In the genomic region with DNA sequence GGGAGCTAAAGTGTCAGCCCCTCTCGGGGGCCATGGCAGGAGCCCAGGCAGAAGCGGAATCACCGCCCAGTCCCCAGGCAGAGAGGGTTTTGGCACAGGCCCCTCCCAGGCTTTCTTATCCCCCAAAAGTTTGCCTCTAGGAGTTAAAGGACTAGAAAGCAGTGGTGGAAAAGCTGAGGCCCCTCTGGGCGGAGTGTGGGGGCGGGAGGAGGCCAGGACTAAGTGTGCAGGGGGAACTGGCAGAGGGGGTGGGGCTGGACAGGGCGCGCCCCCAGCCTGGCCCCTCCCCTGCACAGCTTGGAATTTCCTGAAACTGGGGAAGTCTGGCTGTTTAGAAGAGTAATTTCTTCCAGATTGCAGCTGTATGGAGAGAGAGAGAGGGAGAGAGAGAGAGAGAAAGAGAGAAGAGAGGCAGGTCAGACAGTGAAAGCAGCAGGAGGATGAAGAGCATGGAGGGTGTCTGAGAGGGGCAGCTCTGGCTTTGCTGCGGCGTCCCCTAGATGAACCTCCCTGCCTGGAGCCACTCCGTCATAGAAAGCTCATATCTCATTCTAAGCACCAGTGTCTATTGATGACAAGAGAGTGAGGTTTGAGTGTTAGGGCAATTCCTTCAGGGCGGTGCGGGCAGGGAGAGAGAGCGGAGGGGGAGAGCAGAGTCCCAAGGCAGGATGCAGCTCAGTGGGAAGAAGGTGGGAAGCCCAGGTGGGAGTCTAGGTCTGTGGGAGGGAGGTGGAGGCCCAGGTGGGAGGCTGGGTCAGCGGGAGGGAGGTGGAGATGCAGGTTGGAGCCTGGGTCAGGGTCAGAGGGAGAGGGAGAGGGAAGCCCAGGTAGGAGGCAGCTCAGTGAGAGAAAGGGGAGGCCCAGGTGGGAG, we compare ENCODE assay signal across 8 cellular contexts. TPM values are rescaled to one million over a fixed set of nuclear protein-coding genes. Genes with fewer than 3 reads are reported as not detected.
DNase-seq lines count a peak whose midpoint lies in the region; ATAC-seq, FAIRE-seq and TF ChIP-seq lines count a peak whose summit lies in the region.

A gene with protein sequence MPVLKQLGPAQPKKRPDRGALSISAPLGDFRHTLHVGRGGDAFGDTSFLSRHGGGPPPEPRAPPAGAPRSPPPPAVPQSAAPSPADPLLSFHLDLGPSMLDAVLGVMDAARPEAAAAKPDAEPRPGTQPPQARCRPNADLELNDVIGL (minus strand): TSS at position 226 of the 871 bp plus-strand sequence. CDS start 7,749 bp downstream, outside the sequence.

- DNase-seq in activated T-cell treated with anti-CD3 and anti-CD28 coated beads, Interleukin-2, amount 50 U/mL, for 4 hours, result no peak
- DNase-seq in activated T-cell treated with anti-CD3 and anti-CD28 coated beads for 4 hours (no peak), coronary artery (ENCODE audit: low spot score) (no peak), HepG2 (ENCODE audit: low spot score) (no peak), suprapubic skin (ENCODE audit: low spot score in 2 of 2) (peak; percentile 83 to 86)

- TF ChIP-seq CTCF in coronary artery (IDR thresholded peaks at IDR 0.05), result no peak
- no peak for TF ChIP-seq CTCF in HepG2 (CRISPR knock-in tag; IDR thresholded peaks at IDR 0.05)
- no peak for TF ChIP-seq CTCF in suprapubic skin (IDR thresholded peaks at IDR 0.05)

- H2AFZ ChIP-seq in HepG2 (ENCODE audit: low read length), result no peak within 1 kb of the TSS

- H3K27me3 ChIP-seq in HepG2 (ENCODE audit: control insufficient read depth in 1 of 2, insufficient read depth in 2 of 2, low read length in 2 of 2), result no peaks in the 10 kb centered on the region; a peak in 1 of 5 replicates
- H3K27me3 ChIP-seq in suprapubic skin, result no peaks in the 10 kb centered on the region

- H3K4me1 ChIP-seq in HepG2 (ENCODE audit: insufficient read depth, low read length), result peaks cover 39% of the 10 kb centered on the region
- H3K4me1 ChIP-seq in suprapubic skin, result peaks cover 38% of the 10 kb centered on the region

- H3K4me3 ChIP-seq in coronary artery, result peak within 1 kb of the TSS; percentile 71
- peak within 1 kb of the TSS; percentile 12 to 51 (median 40); a peak in 2 of 6 replicates for H3K4me3 ChIP-seq in HepG2 (replicated peaks in 1 of 3; ENCODE audit: insufficient read depth in 1 of 3, low read depth in 2 of 3, low read length in 3 of 3)
- H3K4me3 ChIP-seq in suprapubic skin, result peak within 1 kb of the TSS; percentile 38

- H3K4me1 Mint-ChIP-seq in activated T-cell treated with anti-CD3 and anti-CD28 coated beads, Interleukin-2, amount 50 U/mL, for 4 hours (ENCODE audit: low read depth), result peaks cover 11% of the 10 kb centered on the region

- no peak within 1 kb of the TSS for H3K9ac ChIP-seq in HepG2 (ENCODE audit: insufficient read depth, low read depth, low read length)

- no peaks in the 10 kb centered on the region for H4K20me1 ChIP-seq in HepG2 (ENCODE audit: insufficient read depth, low read length)

- no peak for TF ChIP-seq RAD21 in HepG2 (CRISPR knock-in tag; IDR thresholded peaks at IDR 0.05)

- H3K9me3 ChIP-seq in HepG2 (ENCODE audit: low read length), result no peaks in the 10 kb centered on the region
- H3K9me3 ChIP-seq in suprapubic skin, result no peaks in the 10 kb centered on the region

- BruUV-seq in HepG2 (replicated peaks; lab: Mats Ljungman, UMichigan), result no TSS peak

- peak; percentile 25 to 44 for ATAC-seq in activated T-cell treated with anti-CD3 and anti-CD28 coated beads, Interleukin-2, amount 50 U/mL, for 4 hours
- ATAC-seq in HepG2, result peak; percentile 53
- no peak for ATAC-seq in GM21390 (IDR thresholded peaks at IDR 0.05; ENCODE audit: unreplicated experiment)
- ATAC-seq in GM19395 (IDR thresholded peaks at IDR 0.05; ENCODE audit: unreplicated experiment), result no peak
- no peak for ATAC-seq in GM21423 (IDR thresholded peaks at IDR 0.05; ENCODE audit: unreplicated experiment)

- POLR2A ChIA-PET in HepG2 (lab: Yijun Ruan, JAX), result interaction anchor here (0.7 to 1.3 kb wide), 3 partner anchors 10 to 53 kb away, joined by 3 to 10 read pairs (median 3); a partner anchor contains a TSS

- TF ChIP-seq EP300 in HepG2 (IDR thresholded peaks at IDR 0.05; ENCODE audit: low read depth in 2 of 2, low read length in 2 of 2) (no peak), HepG2 (CRISPR knock-in tag; IDR thresholded peaks at IDR 0.05; ENCODE audit: borderline replicate concordance) (no peak), suprapubic skin (IDR thresholded peaks at IDR 0.05) (no peak)

- FAIRE-seq in HepG2 (lab: Jason Lieb, UNC), result no peak

- H3K4me3 Mint-ChIP-seq in activated T-cell treated with anti-CD3 and anti-CD28 coated beads, Interleukin-2, amount 50 U/mL, for 4 hours, result no peak within 1 kb of the TSS

- no peaks in the 10 kb centered on the region for H3K79me2 ChIP-seq in HepG2 (ENCODE audit: insufficient read depth, low read length)

- WGBS in HepG2 (ENCODE audit: low lambda C conversion rate), result 9% methylated on average over 14 of the region's 14 CpGs
- WGBS in suprapubic skin, result 8% methylated on average over 14 of the region's 14 CpGs

- no peak for TF ChIP-seq POLR2A in HepG2 (IDR thresholded peaks at IDR 0.05; ENCODE audit: insufficient read depth in 1 of 2, low read depth in 2 of 2, low read length in 2 of 2)
- TF ChIP-seq POLR2A in suprapubic skin (IDR thresholded peaks at IDR 0.05), result no peak

- H3K4me2 ChIP-seq in HepG2 (ENCODE audit: low read depth, low read length), result peak within 1 kb of the TSS; percentile 64

- intact Hi-C loops in HepG2 (cut with micrococcal nuclease; ENCODE audit: unreplicated experiment), result no loop called here

- H3K27me3 Mint-ChIP-seq in activated T-cell treated with anti-CD3 and anti-CD28 coated beads, Interleukin-2, amount 50 U/mL, for 4 hours (ENCODE audit: low read depth), result peaks cover 49% of the 10 kb centered on the region

- H3K27ac ChIP-seq in coronary artery (peak within 1 kb of the TSS; percentile 42 to 84), HepG2 (ENCODE audit: extremely low read length, insufficient read depth, low read length) (no peak within 1 kb of the TSS), suprapubic skin (peak within 1 kb of the TSS; percentile 60)

- CTCF ChIA-PET in HepG2 (lab: Yijun Ruan, JAX; ENCODE audit: low intra/inter-chr PET ratio, low total read pairs), result no interaction called here

- H3K36me3 Mint-ChIP-seq in activated T-cell treated with anti-CD3 and anti-CD28 coated beads, Interleukin-2, amount 50 U/mL, for 4 hours (ENCODE audit: insufficient read depth), result no peaks in the 10 kb centered on the region

- no peaks in the 10 kb centered on the region for H3K36me3 ChIP-seq in HepG2 (replicated peaks in 1 of 2; ENCODE audit: control insufficient read depth in 1 of 2, insufficient read depth in 2 of 2, low read length in 2 of 2)
- H3K36me3 ChIP-seq in suprapubic skin, result no peaks in the 10 kb centered on the region

- no peaks in the 10 kb centered on the region for H3K9me3 Mint-ChIP-seq in activated T-cell treated with anti-CD3 and anti-CD28 coated beads, Interleukin-2, amount 50 U/mL, for 4 hours

- in situ Hi-C loops in HepG2 (cut with HindIII; ENCODE audit: extremely low pct_ligation_motif_present, low pct_unique_long_range_greater_than_20kb), result loop anchor here (10.0 kb wide), 1 partner anchor 201 kb away; no protein-coding TSS in a partner anchor

TF ChIP-seq in HepG2, 621 proteins besides CTCF, POLR2A, EP300 and RAD21 (continues in another document):
- TF ChIP-seq RARG (CRISPR knock-in tag; IDR thresholded peaks at IDR 0.05; ENCODE audit: low read depth) (no peak), ZNF337 (CRISPR knock-in tag; IDR thresholded peaks at IDR 0.05; ENCODE audit: borderline replicate concordance, low read depth) (no peak), ZNF792 (CRISPR knock-in tag; IDR thresholded peaks at IDR 0.05) (no peak), MIER2 (CRISPR knock-in tag; IDR thresholded peaks at IDR 0.05) (no peak), MYNN (CRISPR knock-in tag; IDR thresholded peaks at IDR 0.05; ENCODE audit: low read depth) (no peak)
- TF ChIP-seq, protein P1, sequence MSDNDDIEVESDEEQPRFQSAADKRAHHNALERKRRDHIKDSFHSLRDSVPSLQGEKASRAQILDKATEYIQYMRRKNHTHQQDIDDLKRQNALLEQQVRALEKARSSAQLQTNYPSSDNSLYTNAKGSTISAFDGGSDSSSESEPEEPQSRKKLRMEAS (IDR thresholded peaks at IDR 0.05), result no peak
- TF ChIP-seq, protein P2, sequence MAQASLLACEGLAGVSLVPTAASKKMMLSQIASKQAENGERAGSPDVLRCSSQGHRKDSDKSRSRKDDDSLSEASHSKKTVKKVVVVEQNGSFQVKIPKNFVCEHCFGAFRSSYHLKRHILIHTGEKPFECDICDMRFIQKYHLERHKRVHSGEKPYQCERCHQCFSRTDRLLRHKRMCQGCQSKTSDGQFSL (CRISPR knock-in tag; IDR thresholded peaks at IDR 0.05), result no peak

RNA-seq across cellular contexts. Expression of the gene that starts here (rescaled TPM):
- under 1 TPM in 1 of 3 donors, not detected in 2; 0.30 TPM for total RNA-seq in activated T-cell treated with anti-CD3 and anti-CD28 coated beads, Interleukin-2, amount 50 U/mL, for 4 hours
- total RNA-seq in HepG2 (2016; rRNA removed; fragmentation: Illumina TruSeq; extraction: Trizol) (0.83 and 1.6 TPM in 2 replicates), suprapubic skin (1 to 10 TPM; 4.2 to 9.4 (median 5.5) TPM)
- 1.4 and 3.2 TPM in 2 replicates for total RNA-seq in HepG2 (2016; cell fraction: cytosol; rRNA removed; fragmentation: Illumina TruSeq; extraction: Trizol; ENCODE audit: low read depth)
- total RNA-seq in HepG2 (2016; cell fraction: insoluble cytoplasmic fraction; rRNA removed; fragmentation: Illumina TruSeq; extraction: Trizol), result 1.00 and 1.6 TPM in 2 replicates
- total RNA-seq in HepG2 (2016; cell fraction: membrane; rRNA removed; fragmentation: Illumina TruSeq; extraction: Trizol), result 1.4 and 1.9 TPM in 2 replicates
- not detected in 2 replicates for total RNA-seq in HepG2 (2016; cell fraction: nucleus; rRNA removed; fragmentation: Illumina TruSeq; extraction: Trizol)
- 0.34 and 0.41 TPM in 2 replicates for polyA plus RNA-seq in HepG2 (2011; rRNA removed)
- polyA plus RNA-seq in HepG2 (2011; cell fraction: cytosol; rRNA removed), result 0.37 and 0.90 TPM in 2 replicates
- 0.35 and 0.56 TPM in 2 replicates for polyA plus RNA-seq in HepG2 (2011; cell fraction: nucleus; rRNA removed)
- 0.92 and 0.97 TPM in 2 replicates for polyA plus RNA-seq in HepG2 (2012)
- 2.2 and 4.1 TPM in 2 replicates for polyA plus RNA-seq in HepG2 (2016; cell fraction: cytosol; fragmentation: Illumina TruSeq; extraction: Trizol; ENCODE audit: low read depth)
- 2.3 and 3.1 TPM in 2 replicates for polyA plus RNA-seq in HepG2 (2016; cell fraction: insoluble cytoplasmic fraction; fragmentation: Illumina TruSeq; extraction: Trizol; ENCODE audit: low read depth)
- 4.7 and 5.9 TPM in 2 replicates for polyA plus RNA-seq in HepG2 (2016; cell fraction: membrane; fragmentation: Illumina TruSeq; extraction: Trizol; ENCODE audit: low read depth)
- 1.2 and 2.4 TPM in 2 replicates for polyA plus RNA-seq in HepG2 (2016; cell fraction: nucleus; fragmentation: Illumina TruSeq; extraction: Trizol; ENCODE audit: insufficient read depth, low read depth)
- 0.54 TPM in 1 of 2 replicates, not detected in the other for polyA minus RNA-seq in HepG2 (2011; rRNA and poly(A)+ RNA removed; ENCODE audit: low replicate concordance)
- 0.79 TPM in 1 of 2 replicates, not detected in the other for polyA minus RNA-seq in HepG2 (2011; cell fraction: cytosol; rRNA and poly(A)+ RNA removed)
- polyA minus RNA-seq in HepG2 (2011; cell fraction: nucleus; rRNA and poly(A)+ RNA removed), result not detected in 2 replicates

Comparison
In these comparisons a context has a peak if more than half of its experiments do, and no peak if none do; other contexts are left out.
1. Peak in ATAC-seq in activated T-cell treated with anti-CD3 and anti-CD28 coated beads, Interleukin-2, amount 50 U/mL, for 4 hours; RNA of the gene not detected or under 1 TPM.
2. DNase-seq: peak in suprapubic skin (2 of 2); none in activated T-cell treated with anti-CD3 and anti-CD28 coated beads, Interleukin-2, amount 50 U/mL, for 4 hours (single experiment), activated T-cell treated with anti-CD3 and anti-CD28 coated beads for 4 hours (single experiment), coronary artery (single experiment) and HepG2 (single experiment).
3. Peak in every context shown above with its lines, with median percentiles within 50 percentile points of each other: H3K4me3 ChIP-seq.